ENCODE assay signal across 8 cellular contexts in the genomic region with DNA sequence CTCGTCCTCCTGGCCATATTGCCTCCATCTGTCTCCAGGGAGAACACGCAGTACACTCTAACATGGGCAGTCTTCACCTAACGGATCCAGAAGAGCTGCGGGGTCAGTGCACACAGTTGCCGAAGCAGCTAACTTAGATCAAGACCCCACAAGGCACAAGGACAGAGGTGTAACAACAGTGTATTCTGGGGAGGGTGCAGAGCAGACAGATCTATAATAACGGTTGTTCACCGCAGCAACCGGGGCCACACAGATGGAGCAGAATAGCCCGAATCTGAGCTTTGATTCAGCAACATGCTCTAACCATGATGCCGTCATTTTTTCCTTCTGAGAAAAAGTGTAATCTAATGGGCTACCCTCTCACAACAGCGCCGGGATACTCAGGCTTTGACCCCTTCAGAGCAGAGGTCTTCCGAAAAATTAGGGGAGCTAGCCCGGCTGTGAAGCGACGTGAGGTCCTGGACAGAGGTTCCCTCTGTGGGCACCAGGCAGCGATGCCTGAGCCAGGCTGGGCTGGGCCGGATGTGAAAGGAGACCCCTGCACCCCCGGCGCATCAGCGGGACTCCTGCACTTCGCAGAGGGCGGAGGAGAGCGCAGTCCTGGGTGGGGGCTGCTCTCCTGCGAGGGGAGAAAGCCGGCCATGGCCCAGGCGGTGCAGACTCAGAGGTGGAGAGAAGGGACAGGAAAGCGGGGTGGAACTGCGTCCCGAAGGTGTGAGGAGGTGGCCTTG. TPM values are rescaled to one million over a fixed set of nuclear protein-coding genes. Genes with fewer than 3 reads are reported as not detected.
A peak's percentile ranks its signal among the peaks of the same experiment; 100 is the strongest.
DNase-seq lines count a peak whose midpoint lies in the region; TF ChIP-seq lines count a peak whose summit lies in the region.

No MANE protein-coding gene starts in this region.

- H3K4me3 ChIP-seq in HL-60 (replicated peaks; ENCODE audit: insufficient read depth, low read length) (peak overlapping the region; percentile 62), dorsolateral prefrontal cortex (peak overlapping the region; percentile 52 to 97 (median 84))

- H3K27ac ChIP-seq in HL-60 (replicated peaks) (no peak overlapping the region), dorsolateral prefrontal cortex (peak overlapping the region; percentile 63 to 96 (median 90))

- H3K27me3 ChIP-seq in HL-60 (ENCODE audit: insufficient read depth, poor library complexity, severe bottlenecking) (peaks cover 48% of the 10 kb centered on the region), dorsolateral prefrontal cortex (no peaks in the 10 kb centered on the region)

- intact Hi-C loops in dorsolateral prefrontal cortex (cut with DNase I) = loop anchor here (1.0 kb wide), 1 partner anchor 57 kb away; a partner anchor contains a TSS

- DNase-seq in DMS79 treated with DMSO at 0.1 percent for 48 hours (lab: John Stamatoyannopoulos, UW) = peak; percentile 32
- no peak for DNase-seq in DMS79 (lab: John Stamatoyannopoulos, UW)
- DNase-seq in HL-60 (ENCODE audit: low read depth in 1 of 2, low spot score in 1 of 2) = no peak
- DNase-seq in activated CD4-positive, CD25-positive, alpha-beta regulatory T cell treated with anti-CD3 and anti-CD28 coated beads, Interleukin-2, amount 50 U/mL, for 16 hours (ENCODE audit: low read depth, low spot score) = peak; percentile 1
- peak in 8 of 10 donors; percentile 29 to 67 (median 49) for DNase-seq in dorsolateral prefrontal cortex
- DNase-seq in lung microvascular endothelial cell (ENCODE audit: low read depth in 2 of 2) = peak; percentile 11 to 20
- DNase-seq in stimulated activated CD8-positive, alpha-beta memory T cell treated with anti-CD3 and anti-CD28 coated beads, Interleukin-2, amount 100 ng/mL, for 48 hours (ENCODE audit: low read depth in 2 of 2) = peak; percentile 8 to 19
- DNase-seq in A172 (ENCODE audit: low spot score) = no peak

- no peak for TF ChIP-seq CTCF in HL-60 (IDR thresholded peaks at IDR 0.05; ENCODE audit: insufficient read depth, low read length)
- peak in 2 of 56 donors; percentile 5 to 8 for TF ChIP-seq CTCF in dorsolateral prefrontal cortex (IDR thresholded peaks at IDR 0.05 in 54 of 56, conservative IDR thresholded peaks at IDR 0.05 in 2 of 56; ENCODE audit: low read depth in 1 of 56, partially characterized antibody in 56 of 56)

RNA-seq across cellular contexts. Expression of a gene that starts 57.5 kb away (rescaled TPM):
- 10 to 100 TPM; 14.9 to 40.4 (median 27.1) TPM for total RNA-seq in dorsolateral prefrontal cortex
- total RNA-seq in lung microvascular endothelial cell = 0.87 and 2.2 TPM in 2 replicates
- 6.0 and 8.9 TPM in 2 replicates for total RNA-seq in A172 (2014; rRNA removed; shearing (Covaris generic))

Comparison
In these comparisons a context has a peak if more than half of its experiments do, and no peak if none do; other contexts are left out.
1. DNase-seq: peak in DMS79 treated with DMSO at 0.1 percent for 48 hours (single experiment), activated CD4-positive, CD25-positive, alpha-beta regulatory T cell treated with anti-CD3 and anti-CD28 coated beads, Interleukin-2, amount 50 U/mL, for 16 hours (single experiment), dorsolateral prefrontal cortex (8 of 10), lung microvascular endothelial cell (2 of 2) and stimulated activated CD8-positive, alpha-beta memory T cell treated with anti-CD3 and anti-CD28 coated beads, Interleukin-2, amount 100 ng/mL, for 48 hours (2 of 2); none in DMS79 (single experiment), HL-60 (0 of 2) and A172 (single experiment).